Comparison of ENCODE assay signal across 8 cellular contexts in genomic region chr18:58288922-58289797, GRCh38.
DNase-seq lines count a peak whose midpoint lies in the region; ATAC-seq and TF ChIP-seq lines count a peak whose summit lies in the region.

No MANE protein-coding gene starts in this region.

- H3K36me3 ChIP-seq in PC-3 (ENCODE audit: low read depth, low read length) (no peaks in the 10 kb centered on the region; the same call in 1 of the 2 replicates), lung (ENCODE audit: control insufficient read depth in 2 of 2, insufficient read depth in 2 of 2, low read length in 2 of 2) (peaks cover 0 to 2% of the 10 kb centered on the region in 2 donors), suprapubic skin (no peaks in the 10 kb centered on the region)

- TF ChIP-seq EP300 in suprapubic skin (IDR thresholded peaks at IDR 0.05): no peak

- H2AFZ ChIP-seq in PC-3 (ENCODE audit: low read length): no peak overlapping the region

- no peaks in the 10 kb centered on the region for H4K20me1 ChIP-seq in PC-3 (ENCODE audit: low read length)

- BruUV-seq in PC-3 (replicated peaks; lab: Mats Ljungman, UMichigan): no TSS peak

- H3K9me2 ChIP-seq in PC-3 (replicated peaks; ENCODE audit: low read length): no peaks in the 10 kb centered on the region

- H3K79me2 ChIP-seq in PC-3 (ENCODE audit: low read length): peaks cover 96% of the 10 kb centered on the region

- POLR2A ChIA-PET in PC-3 (lab: Charles Lee; ENCODE audit: unreplicated experiment): interaction anchor here (0.5 to 0.6 kb wide), 4 partner anchors 19 to 1699 kb away, joined by 3 to 4 read pairs (median 4); no protein-coding TSS in a partner anchor

- no peak for TF ChIP-seq POLR2A in suprapubic skin (IDR thresholded peaks at IDR 0.05)

- TF ChIP-seq CTCF in PC-3 (conservative IDR thresholded peaks at IDR 0.05; ENCODE audit: low read depth, low read length) (no peak), lung (IDR thresholded peaks at IDR 0.05; ENCODE audit: control extremely low read depth, extremely low read depth) (no peak), suprapubic skin (IDR thresholded peaks at IDR 0.05) (no peak)

- peak; percentile 49 for DNase-seq in PC-3
- no peak for DNase-seq in lung (ENCODE audit: low spot score)
- no peak for DNase-seq in suprapubic skin (ENCODE audit: low spot score in 2 of 2)
- no peak for DNase-seq in NCI-H345 (lab: John Stamatoyannopoulos, UW)
- DNase-seq in NCI-H1092 treated with DMSO at 0.1 percent for 48 hours (lab: John Stamatoyannopoulos, UW): no peak
- no peak for DNase-seq in pons (ENCODE audit: low spot score)

- no peaks in the 10 kb centered on the region for H3F3A ChIP-seq in PC-3 (ENCODE audit: low read length, unreplicated experiment)

- peak; percentile 85 for ATAC-seq in GM18858 (IDR thresholded peaks at IDR 0.05; ENCODE audit: unreplicated experiment)
- peak; percentile 79 for ATAC-seq in HG02678 (IDR thresholded peaks at IDR 0.05; ENCODE audit: unreplicated experiment)
- peak; percentile 73 for ATAC-seq in PC-3
- ATAC-seq in lung (ENCODE audit: insufficient read depth, low FRiP score): no peak

- H3K9me3 ChIP-seq in PC-3 (ENCODE audit: low read length): no peaks in the 10 kb centered on the region
- H3K9me3 ChIP-seq in lung (ENCODE audit: control insufficient read depth in 2 of 2, insufficient read depth in 1 of 2, low read length in 1 of 2): no peaks in the 10 kb centered on the region
- H3K9me3 ChIP-seq in suprapubic skin: no peaks in the 10 kb centered on the region

- CTCF ChIA-PET in PC-3 (lab: Charles Lee): no interaction called here

- H3K4me1 ChIP-seq in PC-3 (ENCODE audit: insufficient read depth, low read length) (peaks cover 49% of the 10 kb centered on the region), lung (ENCODE audit: control insufficient read depth in 2 of 2, insufficient read depth in 2 of 2, low read length in 2 of 2) (peaks cover 4 to 13% of the 10 kb centered on the region in 2 donors), suprapubic skin (peaks cover 27% of the 10 kb centered on the region)

- intact Hi-C loops in PC-3 (cut with micrococcal nuclease): loop anchor here (2.0 to 5.0 kb wide), 2 partner anchors 26 to 67 kb away; no protein-coding TSS in a partner anchor

- H3K27me3 ChIP-seq in PC-3 (ENCODE audit: low read length): no peaks in the 10 kb centered on the region
- H3K27me3 ChIP-seq in lung (ENCODE audit: control insufficient read depth, insufficient read depth): no peaks in the 10 kb centered on the region
- no peaks in the 10 kb centered on the region for H3K27me3 ChIP-seq in suprapubic skin

- no peak overlapping the region for H3K9ac ChIP-seq in PC-3 (ENCODE audit: low read length)

- H3K4me2 ChIP-seq in PC-3 (ENCODE audit: low read length): peak overlapping the region; percentile 50

- 73 to 81% methylated on average over 10 of the region's 10 CpGs for WGBS in lung, 2 donors
- 79% methylated on average over 10 of the region's 10 CpGs for WGBS in suprapubic skin

- H3K4me3 ChIP-seq in PC-3 (ENCODE audit: low read length): no peak overlapping the region
- H3K4me3 ChIP-seq in lung: no peak overlapping the region
- H3K4me3 ChIP-seq in suprapubic skin: no peak overlapping the region

- H3K27ac ChIP-seq in PC-3 (ENCODE audit: low read length) (peak overlapping the region; percentile 36), lung (ENCODE audit: low read depth in 1 of 2, low read length in 1 of 2) (peak overlapping the region; percentile 57 to 81), suprapubic skin (no peak overlapping the region)
